8 cellular contexts compared by ENCODE assay signal in the genomic region with DNA sequence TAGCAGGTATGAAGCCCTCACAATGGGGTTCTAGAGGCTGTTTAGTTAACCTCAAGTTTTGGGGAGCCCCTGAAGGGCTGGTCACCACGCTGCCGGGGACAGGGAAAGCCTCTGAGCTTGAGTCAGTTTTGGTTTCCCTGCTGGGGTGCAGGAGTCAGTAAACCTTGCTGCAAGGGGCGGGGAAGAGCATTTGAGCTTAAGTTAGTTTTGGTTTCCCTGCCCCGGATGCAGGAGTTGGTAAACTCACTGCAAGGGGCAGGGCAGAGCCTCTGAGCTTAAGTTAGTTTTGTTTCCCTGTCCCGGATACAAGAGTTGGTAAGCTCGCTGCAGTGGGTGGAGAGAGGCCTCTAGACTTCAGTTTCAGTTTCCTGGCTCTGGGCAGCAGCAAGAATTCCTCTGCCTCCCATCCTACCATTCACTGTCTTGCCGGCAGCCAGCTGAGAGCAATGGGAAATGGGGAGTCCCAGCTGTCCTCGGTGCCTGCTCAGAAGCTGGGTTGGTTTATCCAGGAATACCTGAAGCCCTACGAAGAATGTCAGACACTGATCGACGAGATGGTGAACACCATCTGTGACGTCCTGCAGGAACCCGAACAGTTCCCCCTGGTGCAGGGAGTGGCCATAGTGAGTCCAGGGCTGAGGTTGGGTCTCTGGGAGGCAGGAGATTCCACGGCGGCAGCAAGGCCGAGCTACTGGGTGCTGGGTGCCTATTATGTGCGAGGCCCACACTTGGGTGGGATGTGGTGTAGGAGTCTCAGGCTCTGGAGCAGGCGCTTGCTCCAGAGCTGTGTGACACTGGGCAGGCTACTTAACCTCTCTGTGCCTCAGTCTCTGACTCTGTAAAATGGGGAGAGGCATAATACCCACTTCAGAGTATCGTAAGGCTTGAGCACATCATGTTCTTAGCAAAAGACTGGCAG. TPM values are rescaled to one million over a fixed set of nuclear protein-coding genes. Genes with fewer than 3 reads are reported as not detected.
A peak's percentile ranks its signal among the peaks of the same experiment; 100 is the strongest.
DNase-seq lines count a peak whose midpoint lies in the region; ATAC-seq and TF ChIP-seq lines count a peak whose summit lies in the region.

A gene with protein sequence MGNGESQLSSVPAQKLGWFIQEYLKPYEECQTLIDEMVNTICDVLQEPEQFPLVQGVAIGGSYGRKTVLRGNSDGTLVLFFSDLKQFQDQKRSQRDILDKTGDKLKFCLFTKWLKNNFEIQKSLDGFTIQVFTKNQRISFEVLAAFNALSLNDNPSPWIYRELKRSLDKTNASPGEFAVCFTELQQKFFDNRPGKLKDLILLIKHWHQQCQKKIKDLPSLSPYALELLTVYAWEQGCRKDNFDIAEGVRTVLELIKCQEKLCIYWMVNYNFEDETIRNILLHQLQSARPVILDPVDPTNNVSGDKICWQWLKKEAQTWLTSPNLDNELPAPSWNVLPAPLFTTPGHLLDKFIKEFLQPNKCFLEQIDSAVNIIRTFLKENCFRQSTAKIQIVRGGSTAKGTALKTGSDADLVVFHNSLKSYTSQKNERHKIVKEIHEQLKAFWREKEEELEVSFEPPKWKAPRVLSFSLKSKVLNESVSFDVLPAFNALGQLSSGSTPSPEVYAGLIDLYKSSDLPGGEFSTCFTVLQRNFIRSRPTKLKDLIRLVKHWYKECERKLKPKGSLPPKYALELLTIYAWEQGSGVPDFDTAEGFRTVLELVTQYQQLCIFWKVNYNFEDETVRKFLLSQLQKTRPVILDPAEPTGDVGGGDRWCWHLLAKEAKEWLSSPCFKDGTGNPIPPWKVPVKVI (plus strand): TSS at position 357 of the 919 bp plus-strand sequence. CDS start 90 bp downstream, at position 447.

- H3K36me3 Mint-ChIP-seq in activated naive CD4-positive, alpha-beta T cell treated with anti-CD3 and anti-CD28 coated beads, Interleukin-2, amount 50 U/mL, for 24 hours = peaks cover 10% of the 10 kb centered on the region

- peak within 1 kb of the TSS; percentile 88 for H3K4me3 Mint-ChIP-seq in activated naive CD4-positive, alpha-beta T cell treated with anti-CD3 and anti-CD28 coated beads, Interleukin-2, amount 50 U/mL, for 24 hours

- intact Hi-C loops in left ventricle myocardium inferior (cut with micrococcal nuclease) = no loop called here

- H3K4me1 ChIP-seq in left ventricle myocardium inferior = peaks cover 31% of the 10 kb centered on the region

- peak; percentile 94 for ATAC-seq in GM18511 (IDR thresholded peaks at IDR 0.05; ENCODE audit: unreplicated experiment)
- peak; percentile 91 for ATAC-seq in HG02884 (IDR thresholded peaks at IDR 0.05; ENCODE audit: unreplicated experiment)

- TF ChIP-seq CTCF in left ventricle myocardium inferior (IDR thresholded peaks at IDR 0.05; ENCODE audit: borderline replicate concordance) = no peak

- no peaks in the 10 kb centered on the region for H3K27me3 Mint-ChIP-seq in activated naive CD4-positive, alpha-beta T cell treated with anti-CD3 and anti-CD28 coated beads, Interleukin-2, amount 50 U/mL, for 24 hours

- peak within 1 kb of the TSS; percentile 69 for H3K4me3 ChIP-seq in left ventricle myocardium inferior

- no peaks in the 10 kb centered on the region for H3K36me3 ChIP-seq in left ventricle myocardium inferior

- peaks cover 23% of the 10 kb centered on the region for H3K9me3 ChIP-seq in left ventricle myocardium inferior (replicated peaks)

- DNase-seq in RPMI7951 (ENCODE audit: low read depth) (peak; percentile 92), left ventricle myocardium inferior (peak; percentile 40), NCI-H1694 treated with DMSO at 0.1 percent for 48 hours (lab: John Stamatoyannopoulos, UW) (no peak), NCI-H187 treated with DMSO at 0.1 percent for 48 hours (lab: John Stamatoyannopoulos, UW) (no peak)
- DNase-seq in stimulated activated CD4-positive, alpha-beta T cell treated with anti-CD3 and anti-CD28 coated beads, Interleukin-15, amount 100 ng/mL, for 24 hours = peak; percentile 84

- no peaks in the 10 kb centered on the region for H3K27me3 ChIP-seq in left ventricle myocardium inferior (ENCODE audit: low read depth)

- H3K27ac Mint-ChIP-seq in activated naive CD4-positive, alpha-beta T cell treated with anti-CD3 and anti-CD28 coated beads, Interleukin-2, amount 50 U/mL, for 24 hours = peak within 1 kb of the TSS; percentile 98

- peaks cover 52% of the 10 kb centered on the region for H3K4me1 Mint-ChIP-seq in activated naive CD4-positive, alpha-beta T cell treated with anti-CD3 and anti-CD28 coated beads, Interleukin-2, amount 50 U/mL, for 24 hours

- H3K9me3 Mint-ChIP-seq in activated naive CD4-positive, alpha-beta T cell treated with anti-CD3 and anti-CD28 coated beads, Interleukin-2, amount 50 U/mL, for 24 hours = peaks cover 4% of the 10 kb centered on the region

- H3K27ac ChIP-seq in left ventricle myocardium inferior (replicated peaks) = peak within 1 kb of the TSS; percentile 92

RNA-seq across cellular contexts. Expression of the gene that starts here (rescaled TPM):
- total RNA-seq in RPMI7951 (2014; rRNA removed; shearing (Covaris generic)) = 19.4 and 27.5 TPM in 2 replicates
- 4.8 TPM for total RNA-seq in left ventricle myocardium inferior

Comparison
In these comparisons a context has a peak if more than half of its experiments do, and no peak if none do; other contexts are left out.
1. DNase-seq: peak in RPMI7951 (single experiment), left ventricle myocardium inferior (single experiment) and stimulated activated CD4-positive, alpha-beta T cell treated with anti-CD3 and anti-CD28 coated beads, Interleukin-15, amount 100 ng/mL, for 24 hours (single experiment); none in NCI-H1694 treated with DMSO at 0.1 percent for 48 hours (single experiment) and NCI-H187 treated with DMSO at 0.1 percent for 48 hours (single experiment).